Comparison of ENCODE assay signal across 8 cellular contexts in the genomic region with DNA sequence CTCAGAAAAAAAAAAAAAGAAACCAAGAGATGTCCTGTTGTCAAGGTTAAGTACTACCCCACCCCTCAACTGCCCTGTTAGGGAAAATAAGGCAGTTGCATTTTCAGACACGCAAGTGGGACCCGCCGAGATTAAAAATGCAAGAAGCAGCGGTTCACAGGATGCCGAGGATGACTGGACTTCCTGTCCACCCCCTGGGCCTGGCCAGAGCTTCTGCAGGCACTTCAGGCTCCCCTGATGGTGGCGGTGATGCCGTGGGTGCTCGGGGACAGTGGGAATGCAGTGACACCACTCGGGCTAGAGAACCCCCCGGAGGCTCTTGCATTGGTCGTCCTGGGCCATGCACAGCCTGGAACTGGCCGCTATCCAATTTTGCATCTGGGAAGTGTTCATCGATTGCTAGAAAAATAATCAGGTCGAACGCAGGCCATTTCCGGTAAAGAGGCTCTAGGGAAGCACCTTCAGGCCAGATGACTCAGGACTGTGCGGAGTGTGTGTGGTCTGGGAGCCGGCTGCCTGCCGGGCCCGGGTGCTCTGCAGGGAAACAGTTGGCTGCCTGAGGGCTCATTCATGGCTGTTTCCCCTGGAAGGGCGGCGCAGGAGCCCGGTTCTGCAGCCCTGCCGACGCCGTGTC. TPM values are rescaled to one million over a fixed set of nuclear protein-coding genes. Genes with fewer than 3 reads are reported as not detected.
DNase-seq lines count a peak whose midpoint lies in the region; ATAC-seq, FAIRE-seq and TF ChIP-seq lines count a peak whose summit lies in the region.

No MANE protein-coding gene starts in this region.

- peak overlapping the region in 3 of 4 donors; percentile 18 to 46 (median 33) for H3K27ac ChIP-seq in gastrocnemius medialis

- no peaks in the 10 kb centered on the region for H3K9me3 ChIP-seq in gastrocnemius medialis

- peak overlapping the region in 1 of 4 donors; percentile 4 for H3K4me3 ChIP-seq in gastrocnemius medialis

- DNase-seq in GM18507 (ENCODE audit: extremely low spot score, insufficient read length, low read depth) (peak; percentile 22), RKO (ENCODE audit: low spot score) (peak; percentile 18), fibroblast of gingiva (ENCODE audit: low read depth) (peak; percentile 61), gastrocnemius medialis (no peak), NAMALWA (ENCODE audit: low spot score) (no peak)
- no peak for DNase-seq in activated CD8-positive, alpha-beta memory T cell treated with anti-CD3 and anti-CD28 coated beads, Interleukin-2, amount 50 U/mL, for 48 hours

- ATAC-seq in gastrocnemius medialis (peak; percentile 29 to 58), GM18861 (IDR thresholded peaks at IDR 0.05; ENCODE audit: unreplicated experiment) (no peak), HG02642 (IDR thresholded peaks at IDR 0.05; ENCODE audit: poor library complexity, unreplicated experiment) (no peak)

- no peaks in the 10 kb centered on the region for H3K4me1 ChIP-seq in gastrocnemius medialis

- no peak for TF ChIP-seq POLR2A in gastrocnemius medialis (IDR thresholded peaks at IDR 0.05)

- FAIRE-seq in GM18507 (lab: Jason Lieb, UNC), result peak; percentile 59

- no peaks in the 10 kb centered on the region for H3K27me3 ChIP-seq in gastrocnemius medialis

- TF ChIP-seq CTCF in gastrocnemius medialis (IDR thresholded peaks at IDR 0.05 in 4 of 5, conservative IDR thresholded peaks at IDR 0.05 in 1 of 5), result no peak

- no peaks in the 10 kb centered on the region for H3K36me3 ChIP-seq in gastrocnemius medialis

- in situ Hi-C loops in gastrocnemius medialis (cut with MboI; ENCODE audit: low sequenced_read_pairs in 4 of 4), result no loop called here

- intact Hi-C loops in gastrocnemius medialis (cut with DNase I; ENCODE audit: low total_unique reads), result no loop called here

RNA-seq across cellular contexts. Expression of a gene that starts 13.4 kb away (rescaled TPM):
- 10 to 100 TPM; 26.1 to 50.1 (median 39.0) TPM for total RNA-seq in gastrocnemius medialis

Comparison
In these comparisons a context has a peak if more than half of its experiments do, and no peak if none do; other contexts are left out.
1. DNase-seq: peak in GM18507 (single experiment), RKO (single experiment) and fibroblast of gingiva (single experiment); none in gastrocnemius medialis (0 of 2), activated CD8-positive, alpha-beta memory T cell treated with anti-CD3 and anti-CD28 coated beads, Interleukin-2, amount 50 U/mL, for 48 hours (single experiment) and NAMALWA (single experiment).
2. ATAC-seq: peak in gastrocnemius medialis (2 of 2); none in GM18861 (single experiment) and HG02642 (single experiment).